In genomic region chr6:151482290-151482689, GRCh38 we compare ENCODE assay signal across 9 cellular contexts. TPM values are rescaled to one million over a fixed set of nuclear protein-coding genes. Genes with fewer than 3 reads are reported as not detected.
DNase-seq lines count a peak whose midpoint lies in the region; TF ChIP-seq lines count a peak whose summit lies in the region.
"Had no signal": no experiment of that assay in that cellular context is flagged by ENCODE, and none has a peak within 500 bp of the region (broad histone marks: within the 10 kb centered on the region; RNA-seq: fewer than 3 reads in every experiment).

No MANE protein-coding gene starts in this region.

- H3K36me3 ChIP-seq in SK-N-MC (ENCODE audit: insufficient read depth, low read length), result no peaks in the 10 kb centered on the region
- H3K36me3 ChIP-seq in tibial artery, result no peaks in the 10 kb centered on the region
- H3K36me3 ChIP-seq in H7 (replicated peaks; ENCODE audit: control insufficient read depth, insufficient read depth, low read length), result no peaks in the 10 kb centered on the region

- TF ChIP-seq CTCF in tibial artery (IDR thresholded peaks at IDR 0.05), result no peak

- no peaks in the 10 kb centered on the region for H3K9me3 ChIP-seq in SK-N-MC (ENCODE audit: low read depth, low read length)
- no peaks in the 10 kb centered on the region for H3K9me3 ChIP-seq in tibial artery

- no peak for DNase-seq in activated naive CD4-positive, alpha-beta T cell treated with anti-CD3 and anti-CD28 coated beads, Interleukin-2, amount 10 ng/mL, durations not matched to agents 7 days and 5 days
- no peak for DNase-seq in activated naive CD4-positive, alpha-beta T cell (lab: John Stamatoyannopoulos, UW)
- DNase-seq in SK-N-MC (ENCODE audit: low read depth, low spot score) (no peak), fibroblast of peridontal ligament (ENCODE audit: extremely low read depth) (peak; percentile 60), tibial artery (no peak), H7 (no peak)
- no peak for DNase-seq in activated effector memory CD4-positive, alpha-beta T cell treated with anti-CD3 and anti-CD28 coated beads, Interleukin-2, amount 50 U/mL, for 16 hours
- DNase-seq in activated CD4-positive, alpha-beta T cell treated with anti-CD3 and anti-CD28 coated beads, Interleukin-2, amount 50 U/mL, for 4 hours, result no peak
- DNase-seq: DMS153 had no signal

- peaks cover 0 to 12% (median 4%) of the 10 kb centered on the region in 4 donors for H3K4me1 ChIP-seq in tibial artery

- H3K4me3 ChIP-seq in SK-N-MC (no peak overlapping the region), tibial artery (peak overlapping the region; percentile 15 to 38), H7 (ENCODE audit: insufficient read depth, low read depth, low read length) (no peak overlapping the region)

- H3K4me3 Mint-ChIP-seq in activated naive CD4-positive, alpha-beta T cell treated with anti-CD3 and anti-CD28 coated beads, Interleukin-2, amount 10 ng/mL, durations not matched to agents 7 days and 5 days, result peak overlapping the region; percentile 61

- peak overlapping the region; percentile 61; the same call in 1 of the 2 replicates for H3K27ac ChIP-seq in SK-N-MC
- peak overlapping the region; percentile 45 to 58 for H3K27ac ChIP-seq in tibial artery

- CTCF ChIA-PET in activated naive CD4-positive, alpha-beta T cell treated with anti-CD3 and anti-CD28 coated beads, Interleukin-2, amount 10 ng/mL, durations not matched to agents 7 days and 5 days (lab: Charles Lee), result interaction anchor here (1.0 kb wide), 1 partner anchor 13 kb away, joined by 3 read pairs; no protein-coding TSS in a partner anchor

- no peak overlapping the region for H3K9ac ChIP-seq in SK-N-MC (ENCODE audit: insufficient read length)

- no peaks in the 10 kb centered on the region for H3K27me3 ChIP-seq in tibial artery
- H3K27me3 ChIP-seq in H7 (ENCODE audit: control insufficient read depth, insufficient read depth, low read length), result no peaks in the 10 kb centered on the region

- H3K27me3 Mint-ChIP-seq in activated naive CD4-positive, alpha-beta T cell treated with anti-CD3 and anti-CD28 coated beads, Interleukin-2, amount 10 ng/mL, durations not matched to agents 7 days and 5 days, result no peaks in the 10 kb centered on the region

- intact Hi-C loops in tibial artery (cut with DNase I; ENCODE audit: low total_unique reads), result no loop called here

- H3K27ac Mint-ChIP-seq in activated naive CD4-positive, alpha-beta T cell treated with anti-CD3 and anti-CD28 coated beads, Interleukin-2, amount 10 ng/mL, durations not matched to agents 7 days and 5 days, result peak overlapping the region; percentile 90

- peaks cover 18% of the 10 kb centered on the region for H3K4me1 Mint-ChIP-seq in activated naive CD4-positive, alpha-beta T cell treated with anti-CD3 and anti-CD28 coated beads, Interleukin-2, amount 10 ng/mL, durations not matched to agents 7 days and 5 days

- no peaks in the 10 kb centered on the region for H3K36me3 Mint-ChIP-seq in activated naive CD4-positive, alpha-beta T cell treated with anti-CD3 and anti-CD28 coated beads, Interleukin-2, amount 10 ng/mL, durations not matched to agents 7 days and 5 days

- H3K9me3 Mint-ChIP-seq in activated naive CD4-positive, alpha-beta T cell treated with anti-CD3 and anti-CD28 coated beads, Interleukin-2, amount 10 ng/mL, durations not matched to agents 7 days and 5 days, result no peaks in the 10 kb centered on the region

RNA-seq across cellular contexts. Expression of gene CCDC170, which starts 11.5 kb away (rescaled TPM):
- 0.11 and 0.55 TPM in 2 replicates for total RNA-seq in H7 (2014; rRNA removed; shearing (Covaris generic))

RNA-seq across cellular contexts. Expression of gene RMND1, which starts 30.4 kb away (rescaled TPM):
- 22.6 and 26.5 TPM in 2 replicates for total RNA-seq in H7 (2014; rRNA removed; shearing (Covaris generic))

Comparison
In these comparisons a context has a peak if more than half of its experiments do, and no peak if none do; other contexts are left out.
1. H3K4me3 ChIP-seq: peak in tibial artery (2 of 2); none in SK-N-MC (single experiment) and H7 (single experiment).